Comparison of ENCODE assay signal across 1 cellular context in genomic region chr14:105397350-105397931, GRCh38.
TF ChIP-seq lines count a peak whose summit lies in the region.

No MANE protein-coding gene starts in this region.

TF ChIP-seq in HCT116, 20 proteins besides CTCF, POLR2A, EP300 and RAD21 (continued from another document):
- TF ChIP-seq MAX (IDR thresholded peaks at IDR 0.05): no peak
